8 cellular contexts compared by ENCODE assay signal in genomic region chrX:129957241-129958099, GRCh38. TPM values are rescaled to one million over a fixed set of nuclear protein-coding genes. Genes with fewer than 3 reads are reported as not detected.
A peak's percentile ranks its signal among the peaks of the same experiment; 100 is the strongest.
DNase-seq lines count a peak whose midpoint lies in the region; ATAC-seq and TF ChIP-seq lines count a peak whose summit lies in the region.

No MANE protein-coding gene starts in this region.

- DNase-seq in NCI-H526 (lab: John Stamatoyannopoulos, UW) (peak; percentile 61 to 90), glomerular visceral epithelial cell (ENCODE audit: extremely low spot score) (peak; percentile 37), osteoblast (ENCODE audit: insufficient read length, low spot score, missing footprints) (peak; percentile 91)
- DNase-seq in activated T-cell treated with anti-CD3 and anti-CD28 coated beads, Interleukin-2, amount 50 U/mL, for 4 hours = peak; percentile 14
- DNase-seq in effector CD4-positive, alpha-beta T cell = no peak

- H3K36me3 ChIP-seq in BLaER1 treated with 17β-estradiol and CSF1 and Interleukin-3, amounts not matched to agents 10 nM and 100 nM = no peaks in the 10 kb centered on the region
- no peaks in the 10 kb centered on the region for H3K36me3 ChIP-seq in osteoblast (ENCODE audit: insufficient read depth, low read length)

- peaks cover 24% of the 10 kb centered on the region for H3K4me1 Mint-ChIP-seq in activated T-cell treated with anti-CD3 and anti-CD28 coated beads, Interleukin-2, amount 50 U/mL, for 4 hours (ENCODE audit: low read depth)

- peak overlapping the region; percentile 65 to 81 (median 75) for H3K9ac ChIP-seq in BLaER1 treated with 17β-estradiol and CSF1 and Interleukin-3, amounts not matched to agents 10 nM and 100 nM

- peak overlapping the region; percentile 73 to 87 (median 82) for H3K27ac ChIP-seq in BLaER1 treated with 17β-estradiol and CSF1 and Interleukin-3, amounts not matched to agents 10 nM and 100 nM
- no peak overlapping the region for H3K27ac ChIP-seq in osteoblast (ENCODE audit: low read depth, low read length)

- peak overlapping the region; percentile 62 to 82 (median 72) for H3K4me2 ChIP-seq in BLaER1 treated with 17β-estradiol and CSF1 and Interleukin-3, amounts not matched to agents 10 nM and 100 nM
- H3K4me2 ChIP-seq in osteoblast (ENCODE audit: insufficient read depth, low read length) = peak overlapping the region; percentile 63

- no peaks in the 10 kb centered on the region for H3K79me2 ChIP-seq in osteoblast (ENCODE audit: insufficient read depth, low read length)

- H3K4me3 Mint-ChIP-seq in activated T-cell treated with anti-CD3 and anti-CD28 coated beads, Interleukin-2, amount 50 U/mL, for 4 hours = peak overlapping the region; percentile 67

- H3K27me3 Mint-ChIP-seq in activated T-cell treated with anti-CD3 and anti-CD28 coated beads, Interleukin-2, amount 50 U/mL, for 4 hours (ENCODE audit: low read depth) = no peaks in the 10 kb centered on the region

- H2AFZ ChIP-seq in osteoblast (ENCODE audit: low read length) = peak overlapping the region; percentile 40

- TF ChIP-seq CTCF in osteoblast (IDR thresholded peaks at IDR 0.05; ENCODE audit: extremely low read depth, low read depth, low read length) = no peak

- H4K20me1 ChIP-seq in BLaER1 treated with 17β-estradiol and CSF1 and Interleukin-3, amounts not matched to agents 10 nM and 100 nM = no peaks in the 10 kb centered on the region
- H4K20me1 ChIP-seq in osteoblast (ENCODE audit: insufficient read depth, low read length) = no peaks in the 10 kb centered on the region

- H3K9me3 ChIP-seq in BLaER1 treated with 17β-estradiol and CSF1 and Interleukin-3, amounts not matched to agents 10 nM and 100 nM (replicated peaks in 1 of 11) = peaks cover 0 to 7% (median 0%) of the 10 kb centered on the region in 11 experiments; a peak in 1 of 22 replicates
- H3K9me3 ChIP-seq in osteoblast (ENCODE audit: low read depth, low read length) = no peaks in the 10 kb centered on the region

- H3K9me3 Mint-ChIP-seq in activated T-cell treated with anti-CD3 and anti-CD28 coated beads, Interleukin-2, amount 50 U/mL, for 4 hours = no peaks in the 10 kb centered on the region

- ATAC-seq in GM18861 (IDR thresholded peaks at IDR 0.05; ENCODE audit: unreplicated experiment) (peak; percentile 71), HG03025 (IDR thresholded peaks at IDR 0.05; ENCODE audit: low FRiP score, unreplicated experiment) (peak; percentile 66)
- peak; percentile 54 to 63 for ATAC-seq in activated T-cell treated with anti-CD3 and anti-CD28 coated beads, Interleukin-2, amount 50 U/mL, for 4 hours

- H3K4me3 ChIP-seq in BLaER1 treated with 17β-estradiol and CSF1 and Interleukin-3, amounts not matched to agents 10 nM and 100 nM = peak overlapping the region; percentile 35 to 63 (median 49); a peak in 19 of 20 replicates
- H3K4me3 ChIP-seq in osteoblast (ENCODE audit: insufficient read depth, low read length) = peak overlapping the region; percentile 61

- H3K36me3 Mint-ChIP-seq in activated T-cell treated with anti-CD3 and anti-CD28 coated beads, Interleukin-2, amount 50 U/mL, for 4 hours (ENCODE audit: insufficient read depth) = no peaks in the 10 kb centered on the region

- peaks cover 23 to 82% (median 63%) of the 10 kb centered on the region in 10 experiments for H3K4me1 ChIP-seq in BLaER1 treated with 17β-estradiol and CSF1 and Interleukin-3, amounts not matched to agents 10 nM and 100 nM
- H3K4me1 ChIP-seq in osteoblast (ENCODE audit: insufficient read depth, low read length) = peaks cover 3% of the 10 kb centered on the region

- peaks cover 13 to 80% (median 53%) of the 10 kb centered on the region in 11 experiments for H3K27me3 ChIP-seq in BLaER1 treated with 17β-estradiol and CSF1 and Interleukin-3, amounts not matched to agents 10 nM and 100 nM
- H3K27me3 ChIP-seq in osteoblast (ENCODE audit: insufficient read depth, low read length) = no peaks in the 10 kb centered on the region

RNA-seq across cellular contexts. Expression of gene BCORL1, which starts 25.0 kb away (rescaled TPM):
- 1 to 10 TPM; 7.9 to 9.0 (median 8.8) TPM for total RNA-seq in activated T-cell treated with anti-CD3 and anti-CD28 coated beads, Interleukin-2, amount 50 U/mL, for 4 hours
- 1.4 and 1.8 TPM in 2 replicates for total RNA-seq in osteoblast

RNA-seq across cellular contexts. Expression of gene UTP14A, which starts 51.5 kb away (rescaled TPM):
- total RNA-seq in activated T-cell treated with anti-CD3 and anti-CD28 coated beads, Interleukin-2, amount 50 U/mL, for 4 hours = 10 to 100 TPM; 73.1 to 83.3 (median 79.2) TPM
- 19.9 and 20.9 TPM in 2 replicates for total RNA-seq in osteoblast
